10 cellular contexts compared by ENCODE assay signal in the genomic region with DNA sequence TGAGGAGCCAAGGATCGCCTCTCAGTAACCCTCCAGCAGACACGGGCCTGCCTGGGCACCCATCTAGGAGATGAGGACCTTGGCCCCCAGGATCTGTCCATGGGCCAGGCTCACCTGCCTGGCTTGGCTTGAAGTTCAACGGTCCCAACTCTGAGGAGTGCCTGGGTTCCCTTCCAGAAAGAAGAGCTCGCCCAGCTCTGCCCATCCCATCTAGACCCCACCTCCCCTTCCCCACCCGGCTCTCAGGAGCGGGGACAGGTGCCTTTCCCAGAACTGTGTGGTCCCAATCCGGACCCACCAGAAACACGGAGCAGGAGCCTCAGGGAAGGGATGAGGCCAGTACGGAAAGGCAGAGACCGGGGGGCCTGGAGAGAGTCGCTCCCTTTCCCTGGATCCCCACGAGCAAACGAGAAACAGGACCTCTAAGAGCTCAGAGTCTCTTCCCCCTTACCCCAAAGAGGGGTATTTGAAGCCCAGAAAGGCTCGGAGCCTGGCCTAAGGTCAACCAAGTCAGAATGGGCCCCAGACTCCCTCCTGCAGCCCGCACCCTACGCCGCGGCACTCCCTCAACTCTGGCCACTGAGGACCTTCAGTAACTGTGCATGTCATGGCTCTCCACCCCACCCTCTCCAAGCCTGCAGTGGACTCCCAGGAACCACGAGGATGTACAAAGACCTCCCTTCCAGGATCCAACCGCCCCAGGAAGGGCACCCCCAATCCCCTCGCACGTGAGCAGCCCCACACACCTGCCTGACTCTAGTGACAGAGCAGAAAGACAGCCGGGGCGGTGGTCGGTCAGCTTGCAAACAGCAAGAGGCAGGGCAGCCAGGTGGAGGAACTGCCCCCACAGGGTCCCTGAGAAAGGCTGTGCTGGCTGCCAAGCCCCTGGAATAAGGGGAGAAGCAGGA. TPM values are rescaled to one million over a fixed set of nuclear protein-coding genes. Genes with fewer than 3 reads are reported as not detected.
DNase-seq lines count a peak whose midpoint lies in the region; ATAC-seq and TF ChIP-seq lines count a peak whose summit lies in the region.
"Had no signal": no experiment of that assay in that cellular context is flagged by ENCODE, and none has a peak within 500 bp of the region (broad histone marks: within the 10 kb centered on the region; RNA-seq: fewer than 3 reads in every experiment).

No MANE protein-coding gene starts in this region.

- H3K36me3 Mint-ChIP-seq in GM23338 (ENCODE audit: low read depth) (peaks cover 19% of the 10 kb centered on the region), T-cell (peaks cover 9% of the 10 kb centered on the region)
- H3K36me3 Mint-ChIP-seq in activated T-helper 1 cell treated with anti-CD3 and anti-CD28 coated beads, Interleukin-12 subunit alpha, Interleukin-12 subunit beta, Interleukin-2, Interleukin-4 antibody, amounts not matched to agents 30 ng/mL and 10 ng/mL and 1 ng/mL, durations not matched to agents 14 hours and 24 hours and 36 hours (ENCODE audit: low read depth), result peaks cover 3% of the 10 kb centered on the region

- H3K27me3 ChIP-seq in GM23338 (ENCODE audit: insufficient read depth) (peaks cover 10% of the 10 kb centered on the region; the same call in 1 of the 2 replicates), right atrium auricular region (no peaks in the 10 kb centered on the region), gastrocnemius medialis (no peaks in the 10 kb centered on the region)

- H3K4me1 Mint-ChIP-seq in GM23338, result peaks cover 42% of the 10 kb centered on the region
- H3K4me1 Mint-ChIP-seq in activated T-helper 1 cell treated with anti-CD3 and anti-CD28 coated beads, Interleukin-12 subunit alpha, Interleukin-12 subunit beta, Interleukin-2, Interleukin-4 antibody, amounts not matched to agents 30 ng/mL and 10 ng/mL and 1 ng/mL, durations not matched to agents 14 hours and 24 hours and 36 hours (ENCODE audit: low read depth), result peaks cover 28% of the 10 kb centered on the region
- H3K4me1 Mint-ChIP-seq in T-cell, result peaks cover 33 to 38% (median 36%) of the 10 kb centered on the region in 3 donors

- POLR2A ChIA-PET in T-cell (lab: Charles Lee), result no interaction called here

- no peak overlapping the region for H3K4me2 ChIP-seq in GM23338

- H3K4me1 ChIP-seq in GM23338 (ENCODE audit: insufficient read depth), result peaks cover 26% of the 10 kb centered on the region
- H3K4me1 ChIP-seq in right atrium auricular region, result peaks cover 0 to 68% of the 10 kb centered on the region in 2 donors
- H3K4me1 ChIP-seq in gastrocnemius medialis, result peaks cover 47 to 61% of the 10 kb centered on the region in 2 donors

- H3K9me3 Mint-ChIP-seq in GM23338 (no peaks in the 10 kb centered on the region), T-cell (no peaks in the 10 kb centered on the region)
- H3K9me3 Mint-ChIP-seq in activated T-helper 1 cell treated with anti-CD3 and anti-CD28 coated beads, Interleukin-12 subunit alpha, Interleukin-12 subunit beta, Interleukin-2, Interleukin-4 antibody, amounts not matched to agents 30 ng/mL and 10 ng/mL and 1 ng/mL, durations not matched to agents 14 hours and 24 hours and 36 hours, result no peaks in the 10 kb centered on the region
- H3K9me3 Mint-ChIP-seq: stimulated activated naive CD8-positive, alpha-beta T cell treated with anti-CD3 and anti-CD28 coated beads, Interleukin-15, Interleukin-2, amounts not matched to agents 100 ng/mL and 50 ng/mL, for 24 hours had no signal

- CTCF ChIA-PET in T-cell (lab: Charles Lee), result no interaction called here

- TF ChIP-seq CTCF in GM23338 (conservative IDR thresholded peaks at IDR 0.05; ENCODE audit: low read depth in 2 of 2), result no peak
- TF ChIP-seq CTCF in right atrium auricular region (IDR thresholded peaks at IDR 0.05), result no peak
- no peak for TF ChIP-seq CTCF in gastrocnemius medialis (IDR thresholded peaks at IDR 0.05 in 4 of 5, conservative IDR thresholded peaks at IDR 0.05 in 1 of 5)

- no peak for DNase-seq in GM23338 (ENCODE audit: low spot score)
- no peak for DNase-seq in activated T-helper 1 cell treated with anti-CD3 and anti-CD28 coated beads, Interleukin-12 subunit alpha, Interleukin-12 subunit beta, Interleukin-2, Interleukin-4 antibody, amounts not matched to agents 30 ng/mL and 10 ng/mL and 1 ng/mL, durations not matched to agents 14 hours and 24 hours and 36 hours (ENCODE audit: low spot score)
- DNase-seq in right atrium auricular region (ENCODE audit: low spot score), result no peak
- peak in 1 of 2 donors; percentile 38 for DNase-seq in gastrocnemius medialis
- no peak for DNase-seq in T-cell
- no peak for DNase-seq in COLO829 (ENCODE audit: low spot score)
- DNase-seq: effector CD8-positive, alpha-beta T cell; NCI-H2227 treated with DMSO at 0.1 percent for 48 hours had no signal

- in situ Hi-C loops in gastrocnemius medialis (cut with MboI; ENCODE audit: low sequenced_read_pairs in 4 of 4), result loop anchor here in 1 of 4 donors (25.0 kb wide), 1 partner anchor 294 kb away; a partner anchor contains a TSS

- H3K4me3 Mint-ChIP-seq in GM23338 (no peak overlapping the region), T-cell (no peak overlapping the region)
- no peak overlapping the region for H3K4me3 Mint-ChIP-seq in activated T-helper 1 cell treated with anti-CD3 and anti-CD28 coated beads, Interleukin-12 subunit alpha, Interleukin-12 subunit beta, Interleukin-2, Interleukin-4 antibody, amounts not matched to agents 30 ng/mL and 10 ng/mL and 1 ng/mL, durations not matched to agents 14 hours and 24 hours and 36 hours
- H3K4me3 Mint-ChIP-seq: stimulated activated naive CD8-positive, alpha-beta T cell treated with anti-CD3 and anti-CD28 coated beads, Interleukin-15, Interleukin-2, amounts not matched to agents 100 ng/mL and 50 ng/mL, for 24 hours had no signal

- H3K27me3 Mint-ChIP-seq in GM23338 (ENCODE audit: insufficient read depth, low read depth, poor library complexity), result peaks cover 19% of the 10 kb centered on the region
- H3K27me3 Mint-ChIP-seq in activated T-helper 1 cell treated with anti-CD3 and anti-CD28 coated beads, Interleukin-12 subunit alpha, Interleukin-12 subunit beta, Interleukin-2, Interleukin-4 antibody, amounts not matched to agents 30 ng/mL and 10 ng/mL and 1 ng/mL, durations not matched to agents 14 hours and 24 hours and 36 hours (ENCODE audit: insufficient read depth), result no peaks in the 10 kb centered on the region
- no peaks in the 10 kb centered on the region for H3K27me3 Mint-ChIP-seq in T-cell
- H3K27me3 Mint-ChIP-seq: stimulated activated naive CD8-positive, alpha-beta T cell treated with anti-CD3 and anti-CD28 coated beads, Interleukin-15, Interleukin-2, amounts not matched to agents 100 ng/mL and 50 ng/mL, for 24 hours had no signal

- ATAC-seq in GM23338, result no peak
- no peak for ATAC-seq in gastrocnemius medialis
- no peak for ATAC-seq in T-cell (replicated peaks in 1 of 4)
- ATAC-seq in HG02798 (IDR thresholded peaks at IDR 0.05; ENCODE audit: poor library complexity, unreplicated experiment), result no peak

- H3K9me2 ChIP-seq in GM23338 (ENCODE audit: insufficient read depth), result no peaks in the 10 kb centered on the region

- TF ChIP-seq POLR2A in gastrocnemius medialis (IDR thresholded peaks at IDR 0.05), result no peak

- H3K27ac Mint-ChIP-seq in GM23338 (no peak overlapping the region), T-cell (peak overlapping the region in 1 of 2 donors; percentile 39)
- H3K27ac Mint-ChIP-seq in activated T-helper 1 cell treated with anti-CD3 and anti-CD28 coated beads, Interleukin-12 subunit alpha, Interleukin-12 subunit beta, Interleukin-2, Interleukin-4 antibody, amounts not matched to agents 30 ng/mL and 10 ng/mL and 1 ng/mL, durations not matched to agents 14 hours and 24 hours and 36 hours, result peak overlapping the region; percentile 27
- H3K27ac Mint-ChIP-seq: stimulated activated naive CD8-positive, alpha-beta T cell treated with anti-CD3 and anti-CD28 coated beads, Interleukin-15, Interleukin-2, amounts not matched to agents 100 ng/mL and 50 ng/mL, for 24 hours had no signal

- H3K79me2 ChIP-seq in GM23338 (replicated peaks; ENCODE audit: insufficient read depth), result peaks cover 58% of the 10 kb centered on the region

- H3K9me3 ChIP-seq in right atrium auricular region (no peaks in the 10 kb centered on the region), gastrocnemius medialis (no peaks in the 10 kb centered on the region)

- H3K36me3 ChIP-seq in GM23338 (ENCODE audit: insufficient read depth) (no peaks in the 10 kb centered on the region), right atrium auricular region (peaks cover 25% of the 10 kb centered on the region), gastrocnemius medialis (peaks cover 0 to 24% of the 10 kb centered on the region in 2 donors)

- H3K4me3 ChIP-seq in GM23338 (no peak overlapping the region), right atrium auricular region (peak overlapping the region in 1 of 2 donors; percentile 93), gastrocnemius medialis (peak overlapping the region in 3 of 4 donors; percentile 51 to 84 (median 70))

- H3K27ac ChIP-seq in GM23338 (ENCODE audit: low read depth) (0 out of 2 replicates have a peak overlapping the region, but pooled peaks have one; percentile 50), right atrium auricular region (peak overlapping the region; percentile 90 to 92), gastrocnemius medialis (peak overlapping the region; percentile 91 to 98 (median 96))

- peaks cover 9% of the 10 kb centered on the region; the same call in 1 of the 2 replicates for H3F3A ChIP-seq in GM23338 (replicated peaks; ENCODE audit: low read depth)

- intact Hi-C loops in activated T-helper 1 cell treated with anti-CD3 and anti-CD28 coated beads, Interleukin-12 subunit alpha, Interleukin-12 subunit beta, Interleukin-2, Interleukin-4 antibody, amounts not matched to agents 30 ng/mL and 10 ng/mL and 1 ng/mL, durations not matched to agents 14 hours and 24 hours and 36 hours (cut with micrococcal nuclease), result no loop called here
- intact Hi-C loops in gastrocnemius medialis (cut with DNase I; ENCODE audit: low total_unique reads), result loop anchor here (5.0 kb wide), 2 partner anchors 194 to 324 kb away; a partner anchor contains a TSS

- no peak overlapping the region for H2AFZ ChIP-seq in GM23338

- H4K20me1 ChIP-seq in GM23338 (replicated peaks; ENCODE audit: insufficient read depth), result peaks cover 10% of the 10 kb centered on the region

RNA-seq across cellular contexts. Expression of a gene that starts 5.4 kb away (rescaled TPM):
- total RNA-seq in GM23338 (2014; rRNA removed; shearing (Covaris generic)), result 86.1 and 90.0 TPM in 2 replicates
- 23.5 and 24.2 TPM in 2 replicates for polyA plus RNA-seq in GM23338 (2016; fragmentation: Nextera tagmentation; extraction: Ambion mirVana)
- total RNA-seq in activated T-helper 1 cell treated with anti-CD3 and anti-CD28 coated beads, Interleukin-12 subunit alpha, Interleukin-12 subunit beta, Interleukin-2, Interleukin-4 antibody, amounts not matched to agents 30 ng/mL and 10 ng/mL and 1 ng/mL, durations not matched to agents 14 hours and 24 hours and 36 hours, result 173 and 179 TPM in 2 replicates
- 100 to 1,000 TPM in 1 of 2 donors, 10 to 100 TPM in 1; 94.4 to 126 TPM for total RNA-seq in right atrium auricular region
- total RNA-seq in gastrocnemius medialis, result 100 to 1,000 TPM; 104 to 286 (median 211) TPM
- total RNA-seq in T-cell, result 10 to 100 TPM; 40.0 to 73.3 (median 67.2) TPM

RNA-seq across cellular contexts. Expression of a gene that starts 43.3 kb away (rescaled TPM):
- 8.4 and 9.1 TPM in 2 replicates for total RNA-seq in GM23338 (2014; rRNA removed; shearing (Covaris generic))
- polyA plus RNA-seq in GM23338 (2016; fragmentation: Nextera tagmentation; extraction: Ambion mirVana), result 4.8 and 5.7 TPM in 2 replicates
- total RNA-seq in activated T-helper 1 cell treated with anti-CD3 and anti-CD28 coated beads, Interleukin-12 subunit alpha, Interleukin-12 subunit beta, Interleukin-2, Interleukin-4 antibody, amounts not matched to agents 30 ng/mL and 10 ng/mL and 1 ng/mL, durations not matched to agents 14 hours and 24 hours and 36 hours, result 0.23 TPM in 1 of 2 replicates, not detected in the other
- total RNA-seq in right atrium auricular region (not detected), gastrocnemius medialis (not detected), T-cell (under 1 TPM in 4 of 5 donors, not detected in 1; 0.13 to 0.53 (median 0.27) TPM)
